1 cellular context compared by ENCODE assay signal in genomic region chr10:101778781-101779543, GRCh38.
TF ChIP-seq lines count a peak whose summit lies in the region.

No MANE protein-coding gene starts in this region.

TF ChIP-seq in HEK293, 187 proteins besides CTCF, POLR2A, EP300 and RAD21 (continued from another document and continues in another):
- TF ChIP-seq ZBTB11 (tag by site-specific recombination; conservative IDR thresholded peaks at IDR 0.05; ENCODE audit: low read depth) (no peak), ZNF837 (tag by site-specific recombination; IDR thresholded peaks at IDR 0.05) (no peak), ZFP69B (tag by site-specific recombination; IDR thresholded peaks at IDR 0.05) (no peak), ZNF26 (tag by site-specific recombination; IDR thresholded peaks at IDR 0.05) (no peak), REST (tag by site-specific recombination; IDR thresholded peaks at IDR 0.05) (no peak), ZNF148 (tag by site-specific recombination; IDR thresholded peaks at IDR 0.05; ENCODE audit: borderline replicate concordance) (no peak), ZSCAN23 (tag by site-specific recombination; IDR thresholded peaks at IDR 0.05) (0 out of 2 replicates have a peak, but pooled peaks have one; percentile 25), ZBTB6 (tag by site-specific recombination; IDR thresholded peaks at IDR 0.05) (no peak), ZNF792 (tag by site-specific recombination; IDR thresholded peaks at IDR 0.05) (no peak), REPIN1 (tag by site-specific recombination; IDR thresholded peaks at IDR 0.05; ENCODE audit: low read depth) (no peak), PRDM1 (tag by site-specific recombination; IDR thresholded peaks at IDR 0.05) (no peak), ZNF311 (tag by site-specific recombination; IDR thresholded peaks at IDR 0.05; ENCODE audit: borderline replicate concordance) (no peak), ZFP41 (tag by site-specific recombination; IDR thresholded peaks at IDR 0.05; ENCODE audit: borderline replicate concordance) (no peak), GLIS1 (tag by site-specific recombination; IDR thresholded peaks at IDR 0.05) (peak; percentile 58), ZNF341 (tag by site-specific recombination; IDR thresholded peaks at IDR 0.05; ENCODE audit: low read depth) (no peak), ZNF530 (tag by site-specific recombination; IDR thresholded peaks at IDR 0.05; ENCODE audit: low read depth) (no peak), TSHZ1 (tag by site-specific recombination; IDR thresholded peaks at IDR 0.05; ENCODE audit: borderline replicate concordance) (peak; percentile 86; the same call in 1 of the 2 replicates), SCRT1 (tag by site-specific recombination; IDR thresholded peaks at IDR 0.05; ENCODE audit: borderline replicate concordance) (no peak), MEIS1 (CRISPR knock-in tag; IDR thresholded peaks at IDR 0.05; ENCODE audit: borderline replicate concordance) (no peak), ZSCAN16 (tag by site-specific recombination; IDR thresholded peaks at IDR 0.05) (no peak), ZBTB10 (tag by site-specific recombination; IDR thresholded peaks at IDR 0.05) (no peak), MYNN (tag by site-specific recombination; IDR thresholded peaks at IDR 0.05; ENCODE audit: borderline replicate concordance) (no peak), ZXDB (tag by site-specific recombination; IDR thresholded peaks at IDR 0.05) (peak; percentile 74; the same call in 1 of the 2 replicates), ZNF394 (tag by site-specific recombination; IDR thresholded peaks at IDR 0.05; ENCODE audit: borderline replicate concordance) (no peak), OSR2 (tag by site-specific recombination; IDR thresholded peaks at IDR 0.05) (no peak), FEZF1 (tag by site-specific recombination; IDR thresholded peaks at IDR 0.05) (peak; percentile 82), KLF17 (tag by site-specific recombination; IDR thresholded peaks at IDR 0.05) (peak; percentile 96), ZNF16 (tag by site-specific recombination; IDR thresholded peaks at IDR 0.05; ENCODE audit: low read depth) (no peak), KLF9 (tag by site-specific recombination; IDR thresholded peaks at IDR 0.05; ENCODE audit: low read depth) (0 out of 2 replicates have a peak, but pooled peaks have one; percentile 46), ATF2 (tag by site-specific recombination; IDR thresholded peaks at IDR 0.05; ENCODE audit: low read depth) (no peak), ZNF639 (tag by site-specific recombination; IDR thresholded peaks at IDR 0.05) (no peak), ZNF140 (tag by site-specific recombination; IDR thresholded peaks at IDR 0.05) (no peak), ZNF302 (tag by site-specific recombination; IDR thresholded peaks at IDR 0.05; ENCODE audit: low read depth) (no peak)
